In the genomic region with DNA sequence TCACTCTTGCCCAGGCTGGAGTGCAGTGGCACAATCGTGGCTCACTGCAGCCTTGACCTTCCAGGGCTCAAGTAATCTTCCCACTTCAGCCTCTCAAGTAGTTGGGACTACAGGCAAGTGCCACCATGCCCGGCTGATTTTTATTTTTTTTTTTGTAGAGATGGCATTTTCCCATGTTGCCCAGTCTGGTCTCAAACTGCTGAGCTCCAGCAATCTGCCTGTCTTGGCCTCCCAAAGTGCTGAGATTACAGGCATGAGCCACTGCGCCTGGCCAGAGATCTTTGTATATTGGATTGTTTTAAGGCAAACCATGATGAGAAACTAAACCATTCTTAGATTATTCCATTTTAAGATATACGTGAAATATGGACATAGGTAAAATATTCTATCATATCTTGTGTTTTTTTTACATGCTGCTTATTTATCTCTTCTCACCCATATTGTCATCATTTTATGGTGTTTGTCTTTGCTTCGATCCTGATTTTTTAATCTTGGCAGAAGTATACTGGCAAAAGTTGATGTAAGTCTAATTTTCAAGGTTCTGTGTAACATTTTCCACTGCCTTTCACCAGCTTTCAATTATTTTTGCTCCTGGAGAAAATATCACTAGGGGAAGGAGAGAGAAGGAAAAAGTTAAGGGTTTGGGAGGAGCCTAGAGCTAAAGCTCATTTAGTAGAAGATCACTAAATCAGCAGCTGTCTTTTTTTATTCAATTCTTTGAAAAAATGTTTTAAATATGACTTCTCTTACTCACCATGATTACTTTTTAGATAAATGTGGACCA, we compare ENCODE assay signal across 25 cellular contexts. TPM values are rescaled to one million over a fixed set of nuclear protein-coding genes. Genes with fewer than 3 reads are reported as not detected.
DNase-seq lines count a peak whose midpoint lies in the region; ATAC-seq and TF ChIP-seq lines count a peak whose summit lies in the region.
"Had no signal": no experiment of that assay in that cellular context is flagged by ENCODE, and none has a peak within 500 bp of the region (broad histone marks: within the 10 kb centered on the region; RNA-seq: fewer than 3 reads in every experiment).

No MANE protein-coding gene starts in this region.

- in situ Hi-C loops in mammary epithelial cell (cut with MboI; ENCODE audit: low sequenced_read_pairs in 2 of 2), result no loop called here
- in situ Hi-C loops in GM13976 (cut with MboI; ENCODE audit: low sequenced_read_pairs, unreplicated experiment), result no loop called here

- CTCF ChIA-PET in MCF 10A (lab: Yijun Ruan, JAX) (interaction anchor here (0.7 to 0.8 kb wide), 2 partner anchors 16 to 72 kb away, joined by 4 to 6 read pairs; no protein-coding TSS in a partner anchor), mammary epithelial cell (lab: Charles Lee; ENCODE audit: low non-redundant PET) (interaction anchor here (0.6 kb wide), 1 partner anchor 735 kb away, joined by 3 read pairs; no protein-coding TSS in a partner anchor)

- H3K27ac ChIP-seq in mammary epithelial cell (ENCODE audit: insufficient read depth, low read depth, low read length) (no peak overlapping the region), heart left ventricle (peak overlapping the region in 10 of 12 donors; percentile 2 to 58 (median 39)), osteoblast (ENCODE audit: low read depth, low read length) (no peak overlapping the region), aorta (ENCODE audit: low read depth in 1 of 2, low read length in 2 of 2) (no peak overlapping the region)
- H3K27ac ChIP-seq: 22Rv1, hepatocyte, upper lobe of right lung had no signal

- H3K27me3 ChIP-seq in mammary epithelial cell (ENCODE audit: insufficient read depth, low read length) (no peaks in the 10 kb centered on the region), heart left ventricle (no peaks in the 10 kb centered on the region), osteoblast (ENCODE audit: insufficient read depth, low read length) (no peaks in the 10 kb centered on the region), aorta (ENCODE audit: control insufficient read depth in 1 of 2, insufficient read depth in 2 of 2, low read length in 1 of 2) (no peaks in the 10 kb centered on the region), BE2C (no peaks in the 10 kb centered on the region)
- H3K27me3 ChIP-seq: hepatocyte, upper lobe of right lung had no signal

- DNase-seq in MCF 10A (ENCODE audit: unreplicated experiment), result no peak
- DNase-seq in mammary epithelial cell, result no peak
- no peak for DNase-seq in heart left ventricle
- DNase-seq in osteoblast (ENCODE audit: insufficient read length, low spot score, missing footprints), result no peak
- no peak for DNase-seq in aorta
- no peak for DNase-seq in GM13976 (ENCODE audit: low spot score)
- DNase-seq in BE2C, result no peak
- DNase-seq: activated CD4-positive, alpha-beta T cell treated with anti-CD3 and anti-CD28 coated beads, Interleukin-2, amount 50 U/mL, for 48 hours; activated CD4-positive, CD25-positive, alpha-beta regulatory T cell; CD4-positive, alpha-beta T cell; foreskin melanocyte; immature natural killer cell; left colon; naive thymus-derived CD4-positive, alpha-beta T cell; NCI-H1105; NCI-H2029; NCI-H526 treated with DMSO at 0.1 percent for 48 hours; occipital lobe; stimulated activated CD4-positive, alpha-beta T cell treated with anti-CD3 and anti-CD28 coated beads, Interleukin-2, amount 100 ng/mL, for 48 hours; upper lobe of right lung had no signal

- intact Hi-C loops in MCF 10A (cut with micrococcal nuclease) (no loop called here), mammary epithelial cell (cut with micrococcal nuclease) (no loop called here), heart left ventricle (cut with DNase I) (no loop called here), aorta (cut with DNase I) (no loop called here)

- no peak for TF ChIP-seq POLR2A in heart left ventricle (IDR thresholded peaks at IDR 0.05)

- H3K4me1 ChIP-seq in mammary epithelial cell (ENCODE audit: insufficient read depth, low read length), result peaks cover 7% of the 10 kb centered on the region
- peaks cover 0 to 85% (median 62%) of the 10 kb centered on the region in 12 donors for H3K4me1 ChIP-seq in heart left ventricle
- peaks cover 25% of the 10 kb centered on the region for H3K4me1 ChIP-seq in osteoblast (ENCODE audit: insufficient read depth, low read length)
- H3K4me1 ChIP-seq in aorta (ENCODE audit: control insufficient read depth in 1 of 2, insufficient read depth in 2 of 2, low read length in 2 of 2), result no peaks in the 10 kb centered on the region
- peaks cover 10% of the 10 kb centered on the region for H3K4me1 ChIP-seq in BE2C
- H3K4me1 ChIP-seq: upper lobe of right lung had no signal

- no peak overlapping the region for H3K4me3 Mint-ChIP-seq in MCF 10A (ENCODE audit: unreplicated experiment)
- H3K4me3 Mint-ChIP-seq: activated naive CD4-positive, alpha-beta T cell treated with anti-CD3 and anti-CD28 coated beads, Interleukin-2, amount 50 U/mL, for 24 hours; CD4-positive, alpha-beta T cell; immature natural killer cell; naive thymus-derived CD4-positive, alpha-beta T cell had no signal

- peaks cover 30% of the 10 kb centered on the region for H3K36me3 Mint-ChIP-seq in MCF 10A (ENCODE audit: insufficient read depth, unreplicated experiment)
- H3K36me3 Mint-ChIP-seq: activated naive CD4-positive, alpha-beta T cell treated with anti-CD3 and anti-CD28 coated beads, Interleukin-2, amount 50 U/mL, for 24 hours; immature natural killer cell had no signal

- WGBS in mammary epithelial cell (ENCODE audit: low coverage, missing lambda C conversion rate), result 87% methylated on average over 4 of the region's 5 CpGs
- WGBS in heart left ventricle, 4 donors, result 50 to 64% (median 55%) methylated on average over 5 of the region's 5 CpGs
- 4 to 11% methylated on average over 5 of the region's 5 CpGs for WGBS in aorta, 2 donors

- no peak overlapping the region for H3K4me2 ChIP-seq in mammary epithelial cell (ENCODE audit: insufficient read depth, low read depth, low read length)
- peak overlapping the region; percentile 17 for H3K4me2 ChIP-seq in osteoblast (ENCODE audit: insufficient read depth, low read length)
- H3K4me2 ChIP-seq: hepatocyte had no signal

- peaks cover 17% of the 10 kb centered on the region for H3K4me1 Mint-ChIP-seq in MCF 10A (ENCODE audit: insufficient read depth, unreplicated experiment)

- H4K20me1 ChIP-seq in mammary epithelial cell (ENCODE audit: insufficient read depth, low read length) (no peaks in the 10 kb centered on the region), osteoblast (ENCODE audit: insufficient read depth, low read length) (peaks cover 40% of the 10 kb centered on the region)

- H3K36me3 ChIP-seq in mammary epithelial cell (ENCODE audit: insufficient read depth, low read length), result no peaks in the 10 kb centered on the region
- H3K36me3 ChIP-seq in heart left ventricle, result peaks cover 0 to 2% (median 0%) of the 10 kb centered on the region in 9 donors
- peaks cover 5% of the 10 kb centered on the region for H3K36me3 ChIP-seq in osteoblast (ENCODE audit: insufficient read depth, low read length)
- no peaks in the 10 kb centered on the region for H3K36me3 ChIP-seq in aorta (ENCODE audit: control insufficient read depth in 1 of 2, insufficient read depth in 2 of 2, low read length in 1 of 2)
- no peaks in the 10 kb centered on the region for H3K36me3 ChIP-seq in BE2C
- H3K36me3 ChIP-seq: upper lobe of right lung had no signal

- TF ChIP-seq CTCF in MCF 10A (IDR thresholded peaks at IDR 0.05; ENCODE audit: unreplicated experiment) (no peak), mammary epithelial cell (conservative IDR thresholded peaks at IDR 0.05 in 1 of 2, IDR thresholded peaks at IDR 0.05 in 1 of 2; ENCODE audit: extremely low read depth in 1 of 2, insufficient read depth in 1 of 2, low read depth in 1 of 2, low read length in 2 of 2) (no peak), heart left ventricle (IDR thresholded peaks at IDR 0.05) (no peak), osteoblast (IDR thresholded peaks at IDR 0.05; ENCODE audit: extremely low read depth, low read depth, low read length) (no peak), GM13976 (IDR thresholded peaks at IDR 0.05; ENCODE audit: borderline replicate concordance, control extremely low read depth, extremely low read depth, insufficient read depth, missing control alignments) (no peak), BE2C (IDR thresholded peaks at IDR 0.05; ENCODE audit: low read depth, low read length) (no peak)

- H3K79me2 ChIP-seq in mammary epithelial cell (ENCODE audit: insufficient read depth, low read length) (peaks cover 89% of the 10 kb centered on the region), osteoblast (ENCODE audit: insufficient read depth, low read length) (peaks cover 98% of the 10 kb centered on the region)

- H3K9ac ChIP-seq in mammary epithelial cell (ENCODE audit: insufficient read depth, low read length), result no peak overlapping the region

- no TSS peak for BruUV-seq in MCF 10A (replicated peaks; lab: Mats Ljungman, UMichigan)
- BruUV-seq in mammary epithelial cell (replicated peaks; lab: Mats Ljungman, UMichigan), result no TSS peak

- H3K27ac Mint-ChIP-seq in MCF 10A (ENCODE audit: low read depth, unreplicated experiment), result peak overlapping the region; percentile 47
- H3K27ac Mint-ChIP-seq: activated naive CD4-positive, alpha-beta T cell treated with anti-CD3 and anti-CD28 coated beads, Interleukin-2, amount 50 U/mL, for 24 hours; CD4-positive, alpha-beta T cell; immature natural killer cell had no signal

- H2AFZ ChIP-seq in mammary epithelial cell (ENCODE audit: low read depth, low read length) (no peak overlapping the region), osteoblast (ENCODE audit: low read length) (no peak overlapping the region)
- H2AFZ ChIP-seq: hepatocyte had no signal

- dilution Hi-C loops in mammary epithelial cell (cut with HindIII; ENCODE audit: low sequenced_read_pairs), result no loop called here

- no peak overlapping the region for H3K4me3 ChIP-seq in mammary epithelial cell (replicated peaks in 1 of 3; ENCODE audit: insufficient read depth in 1 of 3, low read depth in 2 of 3, low read length in 3 of 3)
- peak overlapping the region in 1 of 12 donors; percentile 0 for H3K4me3 ChIP-seq in heart left ventricle
- no peak overlapping the region for H3K4me3 ChIP-seq in osteoblast (ENCODE audit: insufficient read depth, low read length)
- no peak overlapping the region for H3K4me3 ChIP-seq in aorta (ENCODE audit: low read length in 2 of 2)
- H3K4me3 ChIP-seq in BE2C (ENCODE audit: low read depth, low read length), result no peak overlapping the region
- H3K4me3 ChIP-seq: hepatocyte, upper lobe of right lung had no signal

- ATAC-seq in heart left ventricle, result no peak
- ATAC-seq in aorta (ENCODE audit: low FRiP score), result peak; percentile 57
- no peak for ATAC-seq in GM18520 (IDR thresholded peaks at IDR 0.05; ENCODE audit: unreplicated experiment)
- ATAC-seq: left colon; naive thymus-derived CD4-positive, alpha-beta T cell; Panc1; upper lobe of right lung had no signal

- POLR2A ChIA-PET in MCF 10A (lab: Yijun Ruan, JAX), result interaction anchor here (1.1 to 1.3 kb wide), 2 partner anchors 24 to 26 kb away, joined by 3 to 4 read pairs; no protein-coding TSS in a partner anchor

- H3K27me3 Mint-ChIP-seq in MCF 10A (ENCODE audit: insufficient read depth, unreplicated experiment), result no peaks in the 10 kb centered on the region
- H3K27me3 Mint-ChIP-seq: activated naive CD4-positive, alpha-beta T cell treated with anti-CD3 and anti-CD28 coated beads, Interleukin-2, amount 50 U/mL, for 24 hours; CD4-positive, alpha-beta T cell had no signal

- H3K9me3 Mint-ChIP-seq in MCF 10A (ENCODE audit: unreplicated experiment), result no peaks in the 10 kb centered on the region
- H3K9me3 Mint-ChIP-seq: CD4-positive, alpha-beta T cell; immature natural killer cell had no signal

- H3K9me3 ChIP-seq in mammary epithelial cell (replicated peaks; ENCODE audit: insufficient read depth, low read length) (no peaks in the 10 kb centered on the region), heart left ventricle (no peaks in the 10 kb centered on the region), osteoblast (ENCODE audit: low read depth, low read length) (no peaks in the 10 kb centered on the region), aorta (ENCODE audit: control insufficient read depth, low read length) (no peaks in the 10 kb centered on the region), BE2C (no peaks in the 10 kb centered on the region)
- H3K9me3 ChIP-seq: upper lobe of right lung had no signal

RNA-seq across cellular contexts. Expression of a gene that starts 27.8 kb away (rescaled TPM):
- 151 and 158 TPM in 2 replicates for total RNA-seq in MCF 10A (2022)
- 100 to 1,000 TPM; 199 to 225 TPM for total RNA-seq in mammary epithelial cell
- polyA plus RNA-seq in mammary epithelial cell, result 160 TPM
- 237 TPM for polyA minus RNA-seq in mammary epithelial cell
- 1,000 to 10,000 TPM in 7 of 9 donors, 100 to 1,000 TPM in 2; 814 to 1,378 (median 1,064) TPM for total RNA-seq in heart left ventricle
- 100 to 1,000 TPM; 262 to 648 TPM for polyA plus RNA-seq in heart left ventricle
- total RNA-seq in osteoblast, result 242 and 312 TPM in 2 replicates
- total RNA-seq in aorta, result 100 to 1,000 TPM; 374 to 762 TPM
- polyA plus RNA-seq in aorta, result 10 to 100 TPM; 64.4 to 82.7 TPM
- 29.0 TPM for polyA plus RNA-seq in BE2C (2012; ENCODE audit: insufficient read depth, insufficient read length, low read depth)

Comparison
In these comparisons a context has a peak if more than half of its experiments do, and no peak if none do; other contexts are left out.
1. H3K27ac ChIP-seq: peak in heart left ventricle (10 of 12); none in mammary epithelial cell (single experiment), osteoblast (single experiment) and aorta (0 of 2).